In the genomic region with DNA sequence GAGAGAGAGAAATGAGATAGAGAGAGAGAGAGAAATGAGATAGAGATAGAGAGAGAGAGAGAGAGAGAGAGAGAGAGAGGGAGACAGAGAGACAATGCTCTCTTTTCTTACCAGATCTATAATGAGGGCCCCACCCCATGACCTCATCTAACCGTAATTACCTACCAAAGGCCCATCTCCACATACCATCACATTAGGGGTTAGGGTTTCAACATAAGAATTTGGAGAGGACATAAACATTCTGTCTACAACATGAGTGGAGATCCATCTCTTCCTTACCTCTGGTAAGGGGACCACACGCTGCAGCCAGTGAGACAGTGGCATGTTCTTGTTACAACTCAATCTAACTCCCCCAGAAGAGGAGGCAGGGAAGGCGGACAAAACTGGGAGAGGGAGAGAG, we compare ENCODE assay signal across 7 cellular contexts. TPM values are rescaled to one million over a fixed set of nuclear protein-coding genes. Genes with fewer than 3 reads are reported as not detected.
DNase-seq lines count a peak whose midpoint lies in the region; ATAC-seq, FAIRE-seq and TF ChIP-seq lines count a peak whose summit lies in the region.
"Not testable (repeated sequence)": the region's sequence is repeated elsewhere in the genome, so short reads cannot be mapped to it uniquely, and the experiment has no call there.

No MANE protein-coding gene starts in this region.

- not testable (repeated sequence) for FAIRE-seq in HepG2 (lab: Jason Lieb, UNC)

- not testable (repeated sequence) for H3K36me3 Mint-ChIP-seq in T-helper 2 cell treated with Interferon-gamma antibody and Interleukin-4, amounts not matched to agents 5 μg/mL and 100 μg/mL, for 36 hours (ENCODE audit: low read depth); activated T-helper 1 cell treated with anti-CD3 and anti-CD28 coated beads, Interleukin-12 subunit alpha, Interleukin-12 subunit beta, Interleukin-2, Interleukin-4 antibody, amounts not matched to agents 30 ng/mL and 10 ng/mL and 1 ng/mL, durations not matched to agents 14 hours and 24 hours and 36 hours (ENCODE audit: low read depth); MCF 10A (ENCODE audit: insufficient read depth, unreplicated experiment); osteocyte (ENCODE audit: unreplicated experiment)

- H3K4me3 ChIP-seq in Karpas-422 (ENCODE audit: low read length); HepG2 (replicated peaks in 1 of 3; ENCODE audit: insufficient read depth in 1 of 3, low read depth in 2 of 3, low read length in 3 of 3): not testable (repeated sequence)

- peak overlapping the region; percentile 64 for H3K4me3 Mint-ChIP-seq in T-helper 2 cell treated with Interferon-gamma antibody and Interleukin-4, amounts not matched to agents 5 μg/mL and 100 μg/mL, for 36 hours
- H3K4me3 Mint-ChIP-seq in activated T-helper 1 cell treated with anti-CD3 and anti-CD28 coated beads, Interleukin-12 subunit alpha, Interleukin-12 subunit beta, Interleukin-2, Interleukin-4 antibody, amounts not matched to agents 30 ng/mL and 10 ng/mL and 1 ng/mL, durations not matched to agents 14 hours and 24 hours and 36 hours = peak overlapping the region; percentile 58
- H3K4me3 Mint-ChIP-seq in MCF 10A (ENCODE audit: unreplicated experiment) (peak overlapping the region; percentile 60), osteocyte (ENCODE audit: unreplicated experiment) (peak overlapping the region; percentile 49)

- TF ChIP-seq CTCF in MCF 10A (IDR thresholded peaks at IDR 0.05; ENCODE audit: unreplicated experiment); HepG2 (CRISPR knock-in tag; IDR thresholded peaks at IDR 0.05); osteocyte (IDR thresholded peaks at IDR 0.05): not testable (repeated sequence)

- TF ChIP-seq POLR2A in HepG2 (IDR thresholded peaks at IDR 0.05; ENCODE audit: insufficient read depth in 1 of 2, low read depth in 2 of 2, low read length in 2 of 2) = not testable (repeated sequence)

- peak overlapping the region; percentile 43 for H3K27ac Mint-ChIP-seq in T-helper 2 cell treated with Interferon-gamma antibody and Interleukin-4, amounts not matched to agents 5 μg/mL and 100 μg/mL, for 36 hours
- peak overlapping the region; percentile 41 for H3K27ac Mint-ChIP-seq in activated T-helper 1 cell treated with anti-CD3 and anti-CD28 coated beads, Interleukin-12 subunit alpha, Interleukin-12 subunit beta, Interleukin-2, Interleukin-4 antibody, amounts not matched to agents 30 ng/mL and 10 ng/mL and 1 ng/mL, durations not matched to agents 14 hours and 24 hours and 36 hours
- peak overlapping the region; percentile 76 for H3K27ac Mint-ChIP-seq in MCF 10A (ENCODE audit: low read depth, unreplicated experiment)
- H3K27ac Mint-ChIP-seq in osteocyte (ENCODE audit: unreplicated experiment) = not testable (repeated sequence)

- H3K9me2 ChIP-seq in Karpas-422 (replicated peaks; ENCODE audit: insufficient read depth, low read length) = not testable (repeated sequence)

- not testable (repeated sequence) for ATAC-seq in HepG2

- not testable (repeated sequence) for H3K27ac ChIP-seq in Karpas-422 (ENCODE audit: low read length); HepG2 (ENCODE audit: extremely low read length, insufficient read depth, low read length)

- POLR2A ChIA-PET in MCF 10A (lab: Yijun Ruan, JAX); HepG2 (lab: Yijun Ruan, JAX): not testable (repeated sequence)

- TF ChIP-seq RAD21 in HepG2 (CRISPR knock-in tag; IDR thresholded peaks at IDR 0.05) = not testable (repeated sequence)

- in situ Hi-C loops in HepG2 (cut with HindIII; ENCODE audit: extremely low pct_ligation_motif_present, low pct_unique_long_range_greater_than_20kb) = not testable (repeated sequence)

- H3K9me3 ChIP-seq in ES-I3 (ENCODE audit: control insufficient read depth, insufficient read depth, low read length); Karpas-422 (ENCODE audit: low read length); HepG2 (ENCODE audit: low read length): not testable (repeated sequence)

- not testable (repeated sequence) for H4K20me1 ChIP-seq in Karpas-422 (ENCODE audit: insufficient read depth, low read depth, low read length); HepG2 (ENCODE audit: insufficient read depth, low read length)

- H3K27me3 Mint-ChIP-seq in T-helper 2 cell treated with Interferon-gamma antibody and Interleukin-4, amounts not matched to agents 5 μg/mL and 100 μg/mL, for 36 hours (ENCODE audit: low read depth); activated T-helper 1 cell treated with anti-CD3 and anti-CD28 coated beads, Interleukin-12 subunit alpha, Interleukin-12 subunit beta, Interleukin-2, Interleukin-4 antibody, amounts not matched to agents 30 ng/mL and 10 ng/mL and 1 ng/mL, durations not matched to agents 14 hours and 24 hours and 36 hours (ENCODE audit: insufficient read depth); MCF 10A (ENCODE audit: insufficient read depth, unreplicated experiment); osteocyte (ENCODE audit: unreplicated experiment): not testable (repeated sequence)

- H3K4me2 ChIP-seq in Karpas-422 (ENCODE audit: low read depth, low read length, poor library complexity, severe bottlenecking) = peak overlapping the region; percentile 58
- peak overlapping the region; percentile 82 for H3K4me2 ChIP-seq in HepG2 (ENCODE audit: low read depth, low read length)

- H3K4me1 Mint-ChIP-seq in T-helper 2 cell treated with Interferon-gamma antibody and Interleukin-4, amounts not matched to agents 5 μg/mL and 100 μg/mL, for 36 hours (ENCODE audit: low read depth) = peaks cover 15% of the 10 kb centered on the region
- H3K4me1 Mint-ChIP-seq in activated T-helper 1 cell treated with anti-CD3 and anti-CD28 coated beads, Interleukin-12 subunit alpha, Interleukin-12 subunit beta, Interleukin-2, Interleukin-4 antibody, amounts not matched to agents 30 ng/mL and 10 ng/mL and 1 ng/mL, durations not matched to agents 14 hours and 24 hours and 36 hours (ENCODE audit: low read depth) = peaks cover 25% of the 10 kb centered on the region
- H3K4me1 Mint-ChIP-seq in MCF 10A (ENCODE audit: insufficient read depth, unreplicated experiment) = peaks cover 14% of the 10 kb centered on the region
- peaks cover 12% of the 10 kb centered on the region for H3K4me1 Mint-ChIP-seq in osteocyte (ENCODE audit: unreplicated experiment)

- not testable (repeated sequence) for BruUV-seq in MCF 10A (replicated peaks; lab: Mats Ljungman, UMichigan); HepG2 (replicated peaks; lab: Mats Ljungman, UMichigan)

- 62% methylated on average over 3 of the region's 3 CpGs for WGBS in HepG2 (ENCODE audit: low lambda C conversion rate)

- TF ChIP-seq EP300 in HepG2 (IDR thresholded peaks at IDR 0.05; ENCODE audit: low read depth in 2 of 2, low read length in 2 of 2); HepG2 (CRISPR knock-in tag; IDR thresholded peaks at IDR 0.05; ENCODE audit: borderline replicate concordance): not testable (repeated sequence)

- H3K36me3 ChIP-seq in ES-I3 (ENCODE audit: insufficient read depth, low read length); Karpas-422 (ENCODE audit: insufficient read depth, low read length); HepG2 (replicated peaks in 1 of 2; ENCODE audit: control insufficient read depth in 1 of 2, insufficient read depth in 2 of 2, low read length in 2 of 2): not testable (repeated sequence)

- not testable (repeated sequence) for H3K79me2 ChIP-seq in Karpas-422 (ENCODE audit: low read length); HepG2 (ENCODE audit: insufficient read depth, low read length)

- H3K27me3 ChIP-seq in Karpas-422 (ENCODE audit: low read length); HepG2 (ENCODE audit: control insufficient read depth in 1 of 2, insufficient read depth in 2 of 2, low read length in 2 of 2): not testable (repeated sequence)

- peak overlapping the region; percentile 74; the same call in 1 of the 2 replicates for H3K9ac ChIP-seq in ES-I3 (ENCODE audit: low read depth, low read length)
- H3K9ac ChIP-seq in Karpas-422 (ENCODE audit: low read length); HepG2 (ENCODE audit: insufficient read depth, low read depth, low read length): not testable (repeated sequence)

- H3K4me1 ChIP-seq in ES-I3 (ENCODE audit: insufficient read depth, low read length); Karpas-422 (ENCODE audit: low read length): not testable (repeated sequence)
- peaks cover 19% of the 10 kb centered on the region for H3K4me1 ChIP-seq in HepG2 (ENCODE audit: insufficient read depth, low read length)

- H3K9me3 Mint-ChIP-seq in T-helper 2 cell treated with Interferon-gamma antibody and Interleukin-4, amounts not matched to agents 5 μg/mL and 100 μg/mL, for 36 hours; activated T-helper 1 cell treated with anti-CD3 and anti-CD28 coated beads, Interleukin-12 subunit alpha, Interleukin-12 subunit beta, Interleukin-2, Interleukin-4 antibody, amounts not matched to agents 30 ng/mL and 10 ng/mL and 1 ng/mL, durations not matched to agents 14 hours and 24 hours and 36 hours; MCF 10A (ENCODE audit: unreplicated experiment); osteocyte (ENCODE audit: unreplicated experiment): not testable (repeated sequence)

- not testable (repeated sequence) for DNase-seq in Karpas-422; T-helper 2 cell treated with Interferon-gamma antibody and Interleukin-4, amounts not matched to agents 5 μg/mL and 100 μg/mL, for 36 hours (ENCODE audit: low spot score); activated T-helper 1 cell treated with anti-CD3 and anti-CD28 coated beads, Interleukin-12 subunit alpha, Interleukin-12 subunit beta, Interleukin-2, Interleukin-4 antibody, amounts not matched to agents 30 ng/mL and 10 ng/mL and 1 ng/mL, durations not matched to agents 14 hours and 24 hours and 36 hours (ENCODE audit: low spot score); MCF 10A (ENCODE audit: unreplicated experiment); HepG2 (ENCODE audit: low spot score); osteocyte (ENCODE audit: extremely low spot score, unreplicated experiment)

- CTCF ChIA-PET in MCF 10A (lab: Yijun Ruan, JAX); HepG2 (lab: Yijun Ruan, JAX; ENCODE audit: low intra/inter-chr PET ratio, low total read pairs): not testable (repeated sequence)

- not testable (repeated sequence) for H2AFZ ChIP-seq in Karpas-422 (ENCODE audit: low read length); HepG2 (ENCODE audit: low read length)

- intact Hi-C loops in activated T-helper 1 cell treated with anti-CD3 and anti-CD28 coated beads, Interleukin-12 subunit alpha, Interleukin-12 subunit beta, Interleukin-2, Interleukin-4 antibody, amounts not matched to agents 30 ng/mL and 10 ng/mL and 1 ng/mL, durations not matched to agents 14 hours and 24 hours and 36 hours (cut with micrococcal nuclease); MCF 10A (cut with micrococcal nuclease); HepG2 (cut with micrococcal nuclease; ENCODE audit: unreplicated experiment): not testable (repeated sequence)

RNA-seq across cellular contexts. Expression of a gene that starts 44.5 kb away (rescaled TPM):
- total RNA-seq in Karpas-422 (2014; rRNA removed; shearing (Covaris generic); ENCODE audit: low replicate concordance) = 17.5 and 38.5 TPM in 2 replicates
- total RNA-seq in activated T-helper 1 cell treated with anti-CD3 and anti-CD28 coated beads, Interleukin-12 subunit alpha, Interleukin-12 subunit beta, Interleukin-2, Interleukin-4 antibody, amounts not matched to agents 30 ng/mL and 10 ng/mL and 1 ng/mL, durations not matched to agents 14 hours and 24 hours and 36 hours = 24.0 and 24.6 TPM in 2 replicates
- total RNA-seq in MCF 10A (2022) (17.6 and 24.0 TPM in 2 replicates), HepG2 (2016; rRNA removed; fragmentation: Illumina TruSeq; extraction: Trizol) (2.9 and 9.6 TPM in 2 replicates), osteocyte (24.9 and 26.2 TPM in 2 replicates)
- 4.3 TPM in 2 replicates for total RNA-seq in HepG2 (2016; cell fraction: cytosol; rRNA removed; fragmentation: Illumina TruSeq; extraction: Trizol; ENCODE audit: low read depth)
- 2.4 and 8.8 TPM in 2 replicates for total RNA-seq in HepG2 (2016; cell fraction: insoluble cytoplasmic fraction; rRNA removed; fragmentation: Illumina TruSeq; extraction: Trizol)
- total RNA-seq in HepG2 (2016; cell fraction: membrane; rRNA removed; fragmentation: Illumina TruSeq; extraction: Trizol) = 2.8 and 3.6 TPM in 2 replicates
- 14.4 and 20.3 TPM in 2 replicates for total RNA-seq in HepG2 (2016; cell fraction: nucleus; rRNA removed; fragmentation: Illumina TruSeq; extraction: Trizol)
- polyA plus RNA-seq in HepG2 (2011; rRNA removed) = 13.4 and 16.4 TPM in 2 replicates
- 4.3 and 6.5 TPM in 2 replicates for polyA plus RNA-seq in HepG2 (2011; cell fraction: cytosol; rRNA removed)
- polyA plus RNA-seq in HepG2 (2011; cell fraction: nucleus; rRNA removed) = 36.6 and 49.2 TPM in 2 replicates
- 8.6 and 9.0 TPM in 2 replicates for polyA plus RNA-seq in HepG2 (2012)
- 1.6 and 2.2 TPM in 2 replicates for polyA plus RNA-seq in HepG2 (2016; cell fraction: cytosol; fragmentation: Illumina TruSeq; extraction: Trizol; ENCODE audit: low read depth)
- polyA plus RNA-seq in HepG2 (2016; cell fraction: insoluble cytoplasmic fraction; fragmentation: Illumina TruSeq; extraction: Trizol; ENCODE audit: low read depth) = 3.3 and 4.4 TPM in 2 replicates
- 2.8 and 3.1 TPM in 2 replicates for polyA plus RNA-seq in HepG2 (2016; cell fraction: membrane; fragmentation: Illumina TruSeq; extraction: Trizol; ENCODE audit: low read depth)
- 29.3 and 35.2 TPM in 2 replicates for polyA plus RNA-seq in HepG2 (2016; cell fraction: nucleus; fragmentation: Illumina TruSeq; extraction: Trizol; ENCODE audit: insufficient read depth, low read depth)
- 17.8 and 18.9 TPM in 2 replicates for polyA minus RNA-seq in HepG2 (2011; rRNA and poly(A)+ RNA removed; ENCODE audit: low replicate concordance)
- 2.5 and 3.9 TPM in 2 replicates for polyA minus RNA-seq in HepG2 (2011; cell fraction: cytosol; rRNA and poly(A)+ RNA removed)
- 32.1 and 40.5 TPM in 2 replicates for polyA minus RNA-seq in HepG2 (2011; cell fraction: nucleus; rRNA and poly(A)+ RNA removed)
